ENCODE assay signal across 1 cellular context in the genomic region with DNA sequence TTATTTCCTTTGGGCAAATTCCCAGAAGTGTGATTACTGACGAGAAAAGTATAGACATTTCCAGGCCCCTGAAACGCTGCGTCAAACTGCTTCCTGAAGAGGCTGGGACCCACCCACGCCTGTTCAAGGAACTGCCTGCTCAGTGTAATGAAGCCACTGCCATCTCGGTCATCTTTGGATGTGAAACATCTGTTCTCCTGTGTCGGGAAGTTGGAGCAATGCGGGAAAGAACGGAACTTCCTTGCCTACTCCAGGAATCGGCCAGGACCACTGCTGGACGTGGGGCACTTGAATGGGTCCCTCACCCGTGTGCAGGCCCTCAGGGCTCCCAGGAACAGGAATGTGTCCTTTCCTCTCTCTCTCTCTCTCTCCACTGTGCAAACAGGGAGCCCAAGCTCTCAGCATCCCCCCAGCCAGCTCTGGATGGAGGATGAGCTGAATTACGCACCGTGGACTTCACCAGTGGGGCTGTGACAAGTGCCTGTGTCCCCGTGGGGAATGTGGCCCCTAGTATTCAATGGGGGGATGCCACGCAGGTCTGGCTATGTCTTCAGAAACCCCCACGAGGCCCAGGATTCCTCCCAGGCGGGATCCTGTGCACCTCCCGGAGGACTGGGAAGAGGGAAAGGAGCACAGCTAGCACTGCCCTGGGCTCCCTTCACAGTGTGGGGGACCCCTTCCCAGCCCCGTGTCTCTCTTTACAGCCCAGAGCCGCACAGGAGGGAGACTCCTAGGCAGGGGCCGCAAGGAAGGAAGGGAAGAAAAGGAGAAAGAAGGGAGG.
TF ChIP-seq lines count a peak whose summit lies in the region.

No MANE protein-coding gene starts in this region.

TF ChIP-seq in GM23338, 12 proteins besides CTCF, POLR2A, EP300 and RAD21 (continued from another document):
- TF ChIP-seq, protein P1, sequence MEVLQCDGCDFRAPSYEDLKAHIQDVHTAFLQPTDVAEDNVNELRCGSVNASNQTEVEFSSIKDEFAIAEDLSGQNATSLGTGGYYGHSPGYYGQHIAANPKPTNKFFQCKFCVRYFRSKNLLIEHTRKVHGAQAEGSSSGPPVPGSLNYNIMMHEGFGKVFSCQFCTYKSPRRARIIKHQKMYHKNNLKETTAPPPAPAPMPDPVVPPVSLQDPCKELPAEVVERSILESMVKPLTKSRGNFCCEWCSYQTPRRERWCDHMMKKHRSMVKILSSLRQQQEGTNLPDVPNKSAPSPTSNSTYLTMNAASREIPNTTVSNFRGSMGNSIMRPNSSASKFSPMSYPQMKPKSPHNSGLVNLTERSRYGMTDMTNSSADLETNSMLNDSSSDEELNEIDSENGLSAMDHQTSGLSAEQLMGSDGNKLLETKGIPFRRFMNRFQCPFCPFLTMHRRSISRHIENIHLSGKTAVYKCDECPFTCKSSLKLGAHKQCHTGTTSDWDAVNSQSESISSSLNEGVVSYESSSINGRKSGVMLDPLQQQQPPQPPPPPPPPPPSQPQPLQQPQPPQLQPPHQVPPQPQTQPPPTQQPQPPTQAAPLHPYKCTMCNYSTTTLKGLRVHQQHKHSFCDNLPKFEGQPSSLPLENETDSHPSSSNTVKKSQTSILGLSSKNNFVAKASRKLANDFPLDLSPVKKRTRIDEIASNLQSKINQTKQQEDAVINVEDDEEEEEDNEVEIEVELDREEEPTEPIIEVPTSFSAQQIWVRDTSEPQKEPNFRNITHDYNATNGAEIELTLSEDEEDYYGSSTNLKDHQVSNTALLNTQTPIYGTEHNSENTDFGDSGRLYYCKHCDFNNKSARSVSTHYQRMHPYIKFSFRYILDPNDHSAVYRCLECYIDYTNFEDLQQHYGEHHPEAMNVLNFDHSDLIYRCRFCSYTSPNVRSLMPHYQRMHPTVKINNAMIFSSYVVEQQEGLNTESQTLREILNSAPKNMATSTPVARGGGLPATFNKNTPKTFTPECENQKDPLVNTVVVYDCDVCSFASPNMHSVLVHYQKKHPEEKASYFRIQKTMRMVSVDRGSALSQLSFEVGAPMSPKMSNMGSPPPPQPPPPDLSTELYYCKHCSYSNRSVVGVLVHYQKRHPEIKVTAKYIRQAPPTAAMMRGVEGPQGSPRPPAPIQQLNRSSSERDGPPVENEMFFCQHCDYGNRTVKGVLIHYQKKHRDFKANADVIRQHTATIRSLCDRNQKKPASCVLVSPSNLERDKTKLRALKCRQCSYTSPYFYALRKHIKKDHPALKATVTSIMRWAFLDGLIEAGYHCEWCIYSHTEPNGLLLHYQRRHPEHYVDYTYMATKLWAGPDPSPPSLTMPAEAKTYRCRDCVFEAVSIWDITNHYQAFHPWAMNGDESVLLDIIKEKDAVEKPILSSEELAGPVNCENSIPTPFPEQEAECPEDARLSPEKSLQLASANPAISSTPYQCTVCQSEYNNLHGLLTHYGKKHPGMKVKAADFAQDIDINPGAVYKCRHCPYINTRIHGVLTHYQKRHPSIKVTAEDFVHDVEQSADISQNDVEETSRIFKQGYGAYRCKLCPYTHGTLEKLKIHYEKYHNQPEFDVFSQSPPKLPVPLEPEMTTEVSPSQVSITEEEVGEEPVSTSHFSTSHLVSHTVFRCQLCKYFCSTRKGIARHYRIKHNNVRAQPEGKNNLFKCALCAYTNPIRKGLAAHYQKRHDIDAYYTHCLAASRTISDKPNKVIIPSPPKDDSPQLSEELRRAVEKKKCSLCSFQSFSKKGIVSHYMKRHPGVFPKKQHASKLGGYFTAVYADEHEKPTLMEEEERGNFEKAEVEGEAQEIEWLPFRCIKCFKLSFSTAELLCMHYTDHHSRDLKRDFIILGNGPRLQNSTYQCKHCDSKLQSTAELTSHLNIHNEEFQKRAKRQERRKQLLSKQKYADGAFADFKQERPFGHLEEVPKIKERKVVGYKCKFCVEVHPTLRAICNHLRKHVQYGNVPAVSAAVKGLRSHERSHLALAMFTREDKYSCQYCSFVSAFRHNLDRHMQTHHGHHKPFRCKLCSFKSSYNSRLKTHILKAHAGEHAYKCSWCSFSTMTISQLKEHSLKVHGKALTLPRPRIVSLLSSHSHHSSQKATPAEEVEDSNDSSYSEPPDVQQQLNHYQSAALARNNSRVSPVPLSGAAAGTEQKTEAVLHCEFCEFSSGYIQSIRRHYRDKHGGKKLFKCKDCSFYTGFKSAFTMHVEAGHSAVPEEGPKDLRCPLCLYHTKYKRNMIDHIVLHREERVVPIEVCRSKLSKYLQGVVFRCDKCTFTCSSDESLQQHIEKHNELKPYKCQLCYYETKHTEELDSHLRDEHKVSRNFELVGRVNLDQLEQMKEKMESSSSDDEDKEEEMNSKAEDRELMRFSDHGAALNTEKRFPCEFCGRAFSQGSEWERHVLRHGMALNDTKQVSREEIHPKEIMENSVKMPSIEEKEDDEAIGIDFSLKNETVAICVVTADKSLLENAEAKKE (CRISPR knock-in tag; IDR thresholded peaks at IDR 0.05), result no peak
- no peak for TF ChIP-seq STAT1 (IDR thresholded peaks at IDR 0.05; ENCODE audit: unreplicated experiment)
- no peak for TF ChIP-seq CREB1 (CRISPR knock-in tag; IDR thresholded peaks at IDR 0.05; ENCODE audit: low read depth)
- no peak for TF ChIP-seq POLR2AphosphoS5 (IDR thresholded peaks at IDR 0.05; ENCODE audit: low read depth)
- no peak for TF ChIP-seq ZNF331 (CRISPR knock-in tag; IDR thresholded peaks at IDR 0.05; ENCODE audit: low read depth)
- TF ChIP-seq, protein P2, sequence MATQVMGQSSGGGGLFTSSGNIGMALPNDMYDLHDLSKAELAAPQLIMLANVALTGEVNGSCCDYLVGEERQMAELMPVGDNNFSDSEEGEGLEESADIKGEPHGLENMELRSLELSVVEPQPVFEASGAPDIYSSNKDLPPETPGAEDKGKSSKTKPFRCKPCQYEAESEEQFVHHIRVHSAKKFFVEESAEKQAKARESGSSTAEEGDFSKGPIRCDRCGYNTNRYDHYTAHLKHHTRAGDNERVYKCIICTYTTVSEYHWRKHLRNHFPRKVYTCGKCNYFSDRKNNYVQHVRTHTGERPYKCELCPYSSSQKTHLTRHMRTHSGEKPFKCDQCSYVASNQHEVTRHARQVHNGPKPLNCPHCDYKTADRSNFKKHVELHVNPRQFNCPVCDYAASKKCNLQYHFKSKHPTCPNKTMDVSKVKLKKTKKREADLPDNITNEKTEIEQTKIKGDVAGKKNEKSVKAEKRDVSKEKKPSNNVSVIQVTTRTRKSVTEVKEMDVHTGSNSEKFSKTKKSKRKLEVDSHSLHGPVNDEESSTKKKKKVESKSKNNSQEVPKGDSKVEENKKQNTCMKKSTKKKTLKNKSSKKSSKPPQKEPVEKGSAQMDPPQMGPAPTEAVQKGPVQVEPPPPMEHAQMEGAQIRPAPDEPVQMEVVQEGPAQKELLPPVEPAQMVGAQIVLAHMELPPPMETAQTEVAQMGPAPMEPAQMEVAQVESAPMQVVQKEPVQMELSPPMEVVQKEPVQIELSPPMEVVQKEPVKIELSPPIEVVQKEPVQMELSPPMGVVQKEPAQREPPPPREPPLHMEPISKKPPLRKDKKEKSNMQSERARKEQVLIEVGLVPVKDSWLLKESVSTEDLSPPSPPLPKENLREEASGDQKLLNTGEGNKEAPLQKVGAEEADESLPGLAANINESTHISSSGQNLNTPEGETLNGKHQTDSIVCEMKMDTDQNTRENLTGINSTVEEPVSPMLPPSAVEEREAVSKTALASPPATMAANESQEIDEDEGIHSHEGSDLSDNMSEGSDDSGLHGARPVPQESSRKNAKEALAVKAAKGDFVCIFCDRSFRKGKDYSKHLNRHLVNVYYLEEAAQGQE (IDR thresholded peaks at IDR 0.05; ENCODE audit: unreplicated experiment), result no peak
- TF ChIP-seq ZNF114 (CRISPR knock-in tag; IDR thresholded peaks at IDR 0.05), result no peak
